1 cellular context compared by ENCODE assay signal in genomic region chr15:85782112-85782511, GRCh38.
TF ChIP-seq lines count a peak whose summit lies in the region.

No MANE protein-coding gene starts in this region.

TF ChIP-seq in HepG2, 621 proteins besides CTCF, POLR2A, EP300 and RAD21 (continued from another document):
- TF ChIP-seq ARID2 (CRISPR knock-in tag; IDR thresholded peaks at IDR 0.05; ENCODE audit: borderline replicate concordance) (no peak), PHF20 (CRISPR knock-in tag; IDR thresholded peaks at IDR 0.05) (no peak), NBN (conservative IDR thresholded peaks at IDR 0.05) (no peak), CEBPG (CRISPR knock-in tag; IDR thresholded peaks at IDR 0.05) (peak; percentile 70), CERS6 (CRISPR knock-in tag; IDR thresholded peaks at IDR 0.05) (no peak)
